Comparison of ENCODE assay signal across 2 cellular contexts in genomic region chr2:1780054-1780453, GRCh38. TPM values are rescaled to one million over a fixed set of nuclear protein-coding genes. Genes with fewer than 3 reads are reported as not detected.
"Had no signal": no experiment of that assay in that cellular context is flagged by ENCODE, and none has a peak within 500 bp of the region (broad histone marks: within the 10 kb centered on the region; RNA-seq: fewer than 3 reads in every experiment).

No MANE protein-coding gene starts in this region.

RNA-seq across cellular contexts. Expression of gene PXDN, which starts 35.7 kb away (rescaled TPM):
- total RNA-seq: activated CD4-positive, alpha-beta memory T cell treated with anti-CD3 and anti-CD28 coated beads, Interleukin-2, amount 10 ng/mL, durations not matched to agents 7 days and 5 days; activated T-helper 17 cell treated with anti-CD3 and anti-CD28 coated beads, Interleukin-2, amount 50 U/mL, for 72 hours had no signal
